Comparison of ENCODE assay signal across 9 cellular contexts in the genomic region with DNA sequence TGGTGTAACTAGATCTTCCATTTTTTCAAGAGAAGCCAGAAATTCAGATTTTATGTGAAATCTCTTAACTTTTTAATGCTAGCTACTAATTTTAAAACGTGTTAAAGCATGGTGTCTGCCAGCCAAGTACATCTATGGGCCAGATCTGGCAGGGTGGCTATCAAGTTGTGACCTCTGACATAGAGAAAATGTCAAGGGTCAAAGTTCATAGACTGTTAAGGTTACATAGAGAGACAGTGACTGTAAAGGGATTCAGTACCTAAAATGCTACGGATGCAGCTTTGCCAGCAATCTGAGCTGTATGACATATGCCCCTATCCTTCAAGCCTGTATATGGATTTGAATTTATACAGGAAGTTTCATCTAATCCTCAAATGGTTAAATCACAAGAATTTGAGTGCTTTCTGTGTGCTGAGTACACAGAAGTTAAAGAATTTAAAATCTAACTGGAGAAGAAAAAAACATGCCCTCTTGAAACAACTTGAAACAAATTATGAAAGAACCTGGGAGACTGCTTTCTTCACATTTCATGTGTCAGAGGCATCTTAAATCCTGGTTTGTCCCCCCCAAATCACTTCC. TPM values are rescaled to one million over a fixed set of nuclear protein-coding genes. Genes with fewer than 3 reads are reported as not detected.
DNase-seq lines count a peak whose midpoint lies in the region; ATAC-seq and TF ChIP-seq lines count a peak whose summit lies in the region.
"Had no signal": no experiment of that assay in that cellular context is flagged by ENCODE, and none has a peak within 500 bp of the region (broad histone marks: within the 10 kb centered on the region; RNA-seq: fewer than 3 reads in every experiment).

No MANE protein-coding gene starts in this region.

- intact Hi-C loops in Caco-2 (cut with micrococcal nuclease; ENCODE audit: unreplicated experiment) (no loop called here), OCI-LY7 (cut with micrococcal nuclease; ENCODE audit: unreplicated experiment) (loop anchor here (1.0 to 5.0 kb wide), 2 partner anchors 53 to 109 kb away; partner anchors contain the start of gene B4GALT4), psoas muscle (cut with DNase I) (no loop called here)

- no peaks in the 10 kb centered on the region for H3K36me3 ChIP-seq in Caco-2 (ENCODE audit: control insufficient read depth, insufficient read depth, low read length)
- H3K36me3 ChIP-seq in OCI-LY7 (ENCODE audit: insufficient read depth, low read length), result no peaks in the 10 kb centered on the region
- H3K36me3 ChIP-seq in psoas muscle (ENCODE audit: insufficient read depth in 1 of 2, low read depth in 1 of 2), result no peaks in the 10 kb centered on the region

- H3K36me3 Mint-ChIP-seq in Caco-2 (ENCODE audit: insufficient read depth, unreplicated experiment), result no peaks in the 10 kb centered on the region

- no peaks in the 10 kb centered on the region for H4K20me1 ChIP-seq in OCI-LY7 (ENCODE audit: insufficient read depth, low read length)

- H3K27me3 Mint-ChIP-seq in Caco-2 (ENCODE audit: insufficient read depth, unreplicated experiment), result no peaks in the 10 kb centered on the region

- POLR2A ChIA-PET in Caco-2 (lab: Charles Lee) (no interaction called here), OCI-LY7 (lab: Charles Lee) (interaction anchor here (0.5 to 1.7 kb wide), 5 partner anchors 46 to 225 kb away, joined by 3 to 5 read pairs (median 3); no protein-coding TSS in a partner anchor)

- no peak for DNase-seq in Caco-2
- DNase-seq in OCI-LY7 (ENCODE audit: low spot score), result no peak
- DNase-seq in epithelial cell of proximal tubule (ENCODE audit: low read depth), result no peak
- no peak for DNase-seq in psoas muscle
- DNase-seq in hepatic stellate cell (ENCODE audit: low spot score), result no peak
- DNase-seq in cortex of kidney (lab: John Stamatoyannopoulos, UW), result no peak
- DNase-seq: NCI-H526 treated with DMSO at 0.1 percent for 48 hours had no signal

- H3K4me2 ChIP-seq in OCI-LY7 (ENCODE audit: low read length), result peak overlapping the region; percentile 97

- no peaks in the 10 kb centered on the region for H3K27me3 ChIP-seq in Caco-2 (replicated peaks; ENCODE audit: control insufficient read depth, insufficient read depth, low read length)
- no peaks in the 10 kb centered on the region for H3K27me3 ChIP-seq in psoas muscle (ENCODE audit: insufficient read depth in 3 of 3, low read length in 2 of 3)

- H2AFZ ChIP-seq in OCI-LY7 (ENCODE audit: low read length), result peak overlapping the region; percentile 96

- peaks cover 17% of the 10 kb centered on the region for H3K4me1 Mint-ChIP-seq in Caco-2 (ENCODE audit: low read depth, unreplicated experiment)

- H3K9me3 Mint-ChIP-seq in Caco-2 (ENCODE audit: unreplicated experiment), result peaks cover under 1% of the 10 kb centered on the region

- peak overlapping the region; percentile 44 for H3K27ac ChIP-seq in OCI-LY7 (ENCODE audit: low read depth, low read length, poor library complexity, severe bottlenecking)
- H3K27ac ChIP-seq in psoas muscle, result peak overlapping the region; percentile 78

- ATAC-seq in psoas muscle, result no peak
- no peak for ATAC-seq in HG03025 (IDR thresholded peaks at IDR 0.05; ENCODE audit: low FRiP score, unreplicated experiment)
- ATAC-seq in GM19463 (IDR thresholded peaks at IDR 0.05; ENCODE audit: unreplicated experiment), result no peak

- CTCF ChIA-PET in Caco-2 (lab: Charles Lee) (no interaction called here), OCI-LY7 (lab: Charles Lee; ENCODE audit: unreplicated experiment) (interaction anchor here (1.0 kb wide), 1 partner anchor 60 kb away, joined by 3 read pairs; no protein-coding TSS in a partner anchor)

- peak overlapping the region; percentile 25 for H3K27ac Mint-ChIP-seq in Caco-2 (ENCODE audit: unreplicated experiment)

- BruUV-seq in Caco-2 (replicated peaks; lab: Mats Ljungman, UMichigan) (no TSS peak), OCI-LY7 (replicated peaks; lab: Mats Ljungman, UMichigan) (no TSS peak)

- TF ChIP-seq CTCF in Caco-2 (IDR thresholded peaks at IDR 0.05; ENCODE audit: insufficient read depth in 1 of 2, low read depth in 1 of 2, low read length in 1 of 2, severe bottlenecking in 1 of 2, unreplicated experiment in 1 of 2), result no peak
- TF ChIP-seq CTCF in OCI-LY7 (conservative IDR thresholded peaks at IDR 0.05; ENCODE audit: low read length), result no peak
- no peak for TF ChIP-seq CTCF in epithelial cell of proximal tubule (conservative IDR thresholded peaks at IDR 0.05; ENCODE audit: low read depth, low read length)
- no peak for TF ChIP-seq CTCF in psoas muscle (IDR thresholded peaks at IDR 0.05)

- WGBS in psoas muscle, 3 donors, result 51 to 57% (median 57%) methylated on average over 2 of the region's 2 CpGs

- H3K79me2 ChIP-seq in OCI-LY7 (ENCODE audit: insufficient read depth, low read depth, low read length), result no peaks in the 10 kb centered on the region

- no peaks in the 10 kb centered on the region for H3K9me2 ChIP-seq in OCI-LY7 (ENCODE audit: insufficient read depth, low read length)

- peaks cover 1% of the 10 kb centered on the region for H3K9me3 ChIP-seq in Caco-2
- H3K9me3 ChIP-seq in OCI-LY7 (ENCODE audit: low read length), result peaks cover 4% of the 10 kb centered on the region; the same call in 1 of the 2 replicates
- no peaks in the 10 kb centered on the region for H3K9me3 ChIP-seq in psoas muscle

- peak overlapping the region; percentile 82 for H3K4me3 Mint-ChIP-seq in Caco-2 (ENCODE audit: unreplicated experiment)

- H3K4me3 ChIP-seq in Caco-2 (ENCODE audit: low read depth, low read length), result peak overlapping the region; percentile 36
- peak overlapping the region; percentile 71 for H3K4me3 ChIP-seq in OCI-LY7 (ENCODE audit: low read depth, low read length, poor library complexity, severe bottlenecking)
- H3K4me3 ChIP-seq in epithelial cell of proximal tubule (ENCODE audit: low read depth, low read length), result peak overlapping the region; percentile 86
- peak overlapping the region; percentile 88 for H3K4me3 ChIP-seq in psoas muscle

- peaks cover 29% of the 10 kb centered on the region for H3K4me1 ChIP-seq in Caco-2
- H3K4me1 ChIP-seq in OCI-LY7 (ENCODE audit: insufficient read depth, low read length, poor library complexity, severe bottlenecking), result peaks cover 37% of the 10 kb centered on the region
- H3K4me1 ChIP-seq in psoas muscle, result peaks cover 6% of the 10 kb centered on the region

RNA-seq across cellular contexts. Expression of gene ARHGAP31, which starts 1.0 kb away (rescaled TPM):
- total RNA-seq in Caco-2 (2022) (0.25 and 0.49 TPM in 2 replicates), OCI-LY7 (2022) (2.8 and 4.0 TPM in 2 replicates), epithelial cell of proximal tubule (3.8 and 5.1 TPM in 2 replicates), psoas muscle (10 to 100 TPM in 2 of 4 donors, 1 to 10 TPM in 2; 5.3 to 13.2 (median 9.0) TPM)
- total RNA-seq in OCI-LY7 (2014; rRNA removed; shearing (Covaris generic)), result 4.1 TPM in 2 replicates
- polyA plus RNA-seq in psoas muscle, result 1 to 10 TPM; 1.9 to 2.7 (median 2.6) TPM

RNA-seq across cellular contexts. Expression of gene B4GALT4, which starts 52.5 kb away (rescaled TPM):
- total RNA-seq in Caco-2 (2022) (56.9 and 59.7 TPM in 2 replicates), OCI-LY7 (2022) (16.6 and 18.5 TPM in 2 replicates), epithelial cell of proximal tubule (17.9 and 21.9 TPM in 2 replicates), psoas muscle (1 to 10 TPM; 5.4 to 7.8 (median 6.9) TPM)
- 17.3 and 20.3 TPM in 2 replicates for total RNA-seq in OCI-LY7 (2014; rRNA removed; shearing (Covaris generic))
- polyA plus RNA-seq in psoas muscle, result 10 to 100 TPM in 1 of 3 donors, 1 to 10 TPM in 2; 3.2 to 12.7 (median 5.7) TPM

Comparison
In these comparisons a context has a peak if more than half of its experiments do, and no peak if none do; other contexts are left out.
1. H3K4me3 ChIP-seq: peak in every context shown above with its lines; median percentile 88 in psoas muscle; 86 in epithelial cell of proximal tubule; 71 in OCI-LY7; 36 in Caco-2.